ENCODE assay signal across 1 cellular context in genomic region chr1:25140073-25140797, GRCh38.
A peak's percentile ranks its signal among the peaks of the same experiment; 100 is the strongest.
TF ChIP-seq lines count a peak whose summit lies in the region.

No MANE protein-coding gene starts in this region.

TF ChIP-seq in HepG2, 621 proteins besides CTCF, POLR2A, EP300 and RAD21 (continued from another document and continues in another):
- TF ChIP-seq ZFP36L1 (CRISPR knock-in tag; IDR thresholded peaks at IDR 0.05): peak; percentile 69; the same call in 1 of the 2 replicates
- peak; percentile 44; the same call in 1 of the 2 replicates for TF ChIP-seq THAP9 (CRISPR knock-in tag; IDR thresholded peaks at IDR 0.05; ENCODE audit: borderline replicate concordance)
- no peak for TF ChIP-seq AHDC1 (CRISPR knock-in tag; IDR thresholded peaks at IDR 0.05; ENCODE audit: borderline replicate concordance)
- TF ChIP-seq ZNF10 (CRISPR knock-in tag; IDR thresholded peaks at IDR 0.05; ENCODE audit: borderline replicate concordance, low read depth): no peak
- TF ChIP-seq KDM3A (CRISPR knock-in tag; IDR thresholded peaks at IDR 0.05; ENCODE audit: low read depth): no peak
- no peak for TF ChIP-seq ZNF775 (CRISPR knock-in tag; IDR thresholded peaks at IDR 0.05; ENCODE audit: borderline replicate concordance)
- TF ChIP-seq ARHGAP35 (CRISPR knock-in tag; IDR thresholded peaks at IDR 0.05; ENCODE audit: borderline replicate concordance): 0 out of 2 replicates have a peak, but pooled peaks have one; percentile 48
- TF ChIP-seq SP5 (CRISPR knock-in tag; IDR thresholded peaks at IDR 0.05; ENCODE audit: borderline replicate concordance, low read depth): no peak
- peak; percentile 65; the same call in 1 of the 2 replicates for TF ChIP-seq TBX2 (CRISPR knock-in tag; IDR thresholded peaks at IDR 0.05; ENCODE audit: borderline replicate concordance)
- TF ChIP-seq RFXAP (CRISPR knock-in tag; IDR thresholded peaks at IDR 0.05; ENCODE audit: borderline replicate concordance): no peak
- TF ChIP-seq NFKB2 (CRISPR knock-in tag; IDR thresholded peaks at IDR 0.05; ENCODE audit: borderline replicate concordance): peak; percentile 84; the same call in 1 of the 2 replicates
- TF ChIP-seq CBFB (CRISPR knock-in tag; IDR thresholded peaks at IDR 0.05): no peak
- TF ChIP-seq GATAD2A (CRISPR knock-in tag; IDR thresholded peaks at IDR 0.05): peak; percentile 85
- no peak for TF ChIP-seq CEBPG (CRISPR knock-in tag; IDR thresholded peaks at IDR 0.05)
- no peak; the same call in 1 of the 2 replicates for TF ChIP-seq ZNF589 (CRISPR knock-in tag; conservative IDR thresholded peaks at IDR 0.05)
- TF ChIP-seq JDP2 (CRISPR knock-in tag; IDR thresholded peaks at IDR 0.05; ENCODE audit: borderline replicate concordance): no peak
- no peak for TF ChIP-seq NKX3-1 (CRISPR knock-in tag; IDR thresholded peaks at IDR 0.05)
- no peak for TF ChIP-seq ZNF256 (CRISPR knock-in tag; conservative IDR thresholded peaks at IDR 0.05)
- no peak for TF ChIP-seq MAZ (IDR thresholded peaks at IDR 0.05; ENCODE audit: borderline replicate concordance, low read depth, low read length)
- TF ChIP-seq MAZ (CRISPR knock-in tag; IDR thresholded peaks at IDR 0.05; ENCODE audit: low read depth): peak; percentile 33; the same call in 1 of the 2 replicates
- TF ChIP-seq KLF6 (CRISPR knock-in tag; IDR thresholded peaks at IDR 0.05): no peak
- TF ChIP-seq ZNF431 (CRISPR knock-in tag; IDR thresholded peaks at IDR 0.05; ENCODE audit: borderline replicate concordance, low read depth): peak; percentile 33; the same call in 1 of the 2 replicates
- 0 out of 2 replicates have a peak, but pooled peaks have one; percentile 40 for TF ChIP-seq ZNF331 (CRISPR knock-in tag; IDR thresholded peaks at IDR 0.05)
- no peak for TF ChIP-seq CSRNP1 (CRISPR knock-in tag; IDR thresholded peaks at IDR 0.05)
- TF ChIP-seq HNRNPK (IDR thresholded peaks at IDR 0.05; ENCODE audit: low read depth, low read length, poor library complexity, severe bottlenecking): no peak
- no peak for TF ChIP-seq ZBTB10 (CRISPR knock-in tag; IDR thresholded peaks at IDR 0.05; ENCODE audit: borderline replicate concordance)
- TF ChIP-seq ZNF512 (CRISPR knock-in tag; IDR thresholded peaks at IDR 0.05): no peak
- no peak for TF ChIP-seq ZNF652 (CRISPR knock-in tag; IDR thresholded peaks at IDR 0.05; ENCODE audit: borderline replicate concordance, low read depth)
- 0 out of 2 replicates have a peak, but pooled peaks have one; percentile 22 for TF ChIP-seq ZBTB2 (CRISPR knock-in tag; IDR thresholded peaks at IDR 0.05; ENCODE audit: low read depth)
- no peak for TF ChIP-seq RFX5 (IDR thresholded peaks at IDR 0.05; ENCODE audit: low read depth, low read length)
- TF ChIP-seq RXRB (CRISPR knock-in tag; IDR thresholded peaks at IDR 0.05; ENCODE audit: borderline replicate concordance): peak; percentile 56; the same call in 1 of the 2 replicates
- no peak for TF ChIP-seq ZSCAN20 (CRISPR knock-in tag; IDR thresholded peaks at IDR 0.05; ENCODE audit: borderline replicate concordance)
- TF ChIP-seq KLF13 (CRISPR knock-in tag; IDR thresholded peaks at IDR 0.05): no peak
- TF ChIP-seq ZNF607 (CRISPR knock-in tag; IDR thresholded peaks at IDR 0.05; ENCODE audit: borderline replicate concordance): peak; percentile 91
- TF ChIP-seq GRHL1 (CRISPR knock-in tag; conservative IDR thresholded peaks at IDR 0.05): no peak
- TF ChIP-seq TRAFD1 (CRISPR knock-in tag; IDR thresholded peaks at IDR 0.05; ENCODE audit: borderline replicate concordance): no peak
- no peak for TF ChIP-seq ZSCAN5A (CRISPR knock-in tag; IDR thresholded peaks at IDR 0.05; ENCODE audit: borderline replicate concordance)
- TF ChIP-seq ZNF678 (CRISPR knock-in tag; IDR thresholded peaks at IDR 0.05): no peak
